In genomic region chr13:100128373-100128772, GRCh38 we compare ENCODE assay signal across 17 cellular contexts. TPM values are rescaled to one million over a fixed set of nuclear protein-coding genes. Genes with fewer than 3 reads are reported as not detected.
DNase-seq lines count a peak whose midpoint lies in the region; ATAC-seq and TF ChIP-seq lines count a peak whose summit lies in the region.
"Had no signal": no experiment of that assay in that cellular context is flagged by ENCODE, and none has a peak within 500 bp of the region (broad histone marks: within the 10 kb centered on the region; RNA-seq: fewer than 3 reads in every experiment).

No MANE protein-coding gene starts in this region.

- no peaks in the 10 kb centered on the region for H3K9me3 Mint-ChIP-seq in nephron progenitor cell
- H3K9me3 Mint-ChIP-seq: H9 had no signal

- no peak overlapping the region for H3K4me3 Mint-ChIP-seq in nephron progenitor cell
- H3K4me3 Mint-ChIP-seq: H9 had no signal

- no peaks in the 10 kb centered on the region for H3K27me3 Mint-ChIP-seq in nephron progenitor cell (ENCODE audit: low read depth, poor library complexity)

- H3K27ac ChIP-seq in dorsolateral prefrontal cortex = no peak overlapping the region
- H3K27ac ChIP-seq: epithelial cell of prostate had no signal

- H3K27ac Mint-ChIP-seq in nephron progenitor cell = no peak overlapping the region

- DNase-seq in activated CD4-positive, alpha-beta T cell treated with anti-CD3 and anti-CD28 coated beads, Interleukin-2, amount 50 U/mL, for 48 hours = peak; percentile 9 to 19
- no peak for DNase-seq in activated CD4-positive, alpha-beta T cell treated with anti-CD3 and anti-CD28 coated beads for 1 hour
- DNase-seq in LHCN-M2 (ENCODE audit: low read depth) = peak; percentile 46
- peak; percentile 20 for DNase-seq in astrocyte of the cerebellum (ENCODE audit: low read depth)
- DNase-seq in nephron progenitor cell = peak; percentile 12
- DNase-seq in dorsolateral prefrontal cortex = no peak
- DNase-seq in NCI-H1694 (lab: John Stamatoyannopoulos, UW) = no peak
- DNase-seq: activated CD4-positive, alpha-beta T cell treated with anti-CD3 and anti-CD28 coated beads, Interleukin-2, amount 50 U/mL, for 1 hour; amygdala; GF-D8; H9; Karpas-422; NCI-H524; spleen; stimulated activated naive CD4-positive, alpha-beta T cell treated with Interleukin-2 at 50 U/mL for 16 hours had no signal

- TF ChIP-seq CTCF in astrocyte of the cerebellum (IDR thresholded peaks at IDR 0.05; ENCODE audit: low read depth, low read length, missing control alignments) = no peak
- TF ChIP-seq CTCF in nephron progenitor cell (IDR thresholded peaks at IDR 0.05) = no peak
- TF ChIP-seq CTCF in dorsolateral prefrontal cortex (IDR thresholded peaks at IDR 0.05 in 54 of 56, conservative IDR thresholded peaks at IDR 0.05 in 2 of 56; ENCODE audit: low read depth in 1 of 56, partially characterized antibody in 56 of 56) = no peak

- H3K27me3 ChIP-seq in dorsolateral prefrontal cortex = no peaks in the 10 kb centered on the region
- H3K27me3 ChIP-seq: spleen had no signal

- in situ Hi-C loops in astrocyte of the cerebellum (cut with HindIII; ENCODE audit: low sequenced_read_pairs) = no loop called here

- no peak overlapping the region for H3K4me3 ChIP-seq in astrocyte of the cerebellum (ENCODE audit: low read depth, low read length)
- no peak overlapping the region for H3K4me3 ChIP-seq in dorsolateral prefrontal cortex
- H3K4me3 ChIP-seq: spleen had no signal

- intact Hi-C loops in dorsolateral prefrontal cortex (cut with DNase I) = no loop called here

- H3K4me1 Mint-ChIP-seq in nephron progenitor cell = peaks cover 31% of the 10 kb centered on the region

- H3K36me3 Mint-ChIP-seq in nephron progenitor cell (ENCODE audit: low read depth) = peaks cover 30% of the 10 kb centered on the region

- ATAC-seq in GM21576 (IDR thresholded peaks at IDR 0.05; ENCODE audit: unreplicated experiment) = no peak

RNA-seq across cellular contexts. Expression of gene PCCA, which starts 39.5 kb away (rescaled TPM):
- total RNA-seq in LHCN-M2 (2014; rRNA removed) (7.9 and 10.5 TPM in 2 replicates), dorsolateral prefrontal cortex (100 to 1,000 TPM in 2 of 120 experiments, 10 to 100 TPM in 118; 48.8 to 105 (median 68.6) TPM)
- 6.3 TPM for polyA plus RNA-seq in LHCN-M2 (2012)

Comparison
In these comparisons a context has a peak if more than half of its experiments do, and no peak if none do; other contexts are left out.
1. DNase-seq: peak in activated CD4-positive, alpha-beta T cell treated with anti-CD3 and anti-CD28 coated beads, Interleukin-2, amount 50 U/mL, for 48 hours (2 of 2), LHCN-M2 (single experiment), astrocyte of the cerebellum (single experiment) and nephron progenitor cell (single experiment); none in activated CD4-positive, alpha-beta T cell treated with anti-CD3 and anti-CD28 coated beads for 1 hour (single experiment), dorsolateral prefrontal cortex (0 of 10) and NCI-H1694 (single experiment).